ENCODE assay signal across 1 cellular context in the genomic region with DNA sequence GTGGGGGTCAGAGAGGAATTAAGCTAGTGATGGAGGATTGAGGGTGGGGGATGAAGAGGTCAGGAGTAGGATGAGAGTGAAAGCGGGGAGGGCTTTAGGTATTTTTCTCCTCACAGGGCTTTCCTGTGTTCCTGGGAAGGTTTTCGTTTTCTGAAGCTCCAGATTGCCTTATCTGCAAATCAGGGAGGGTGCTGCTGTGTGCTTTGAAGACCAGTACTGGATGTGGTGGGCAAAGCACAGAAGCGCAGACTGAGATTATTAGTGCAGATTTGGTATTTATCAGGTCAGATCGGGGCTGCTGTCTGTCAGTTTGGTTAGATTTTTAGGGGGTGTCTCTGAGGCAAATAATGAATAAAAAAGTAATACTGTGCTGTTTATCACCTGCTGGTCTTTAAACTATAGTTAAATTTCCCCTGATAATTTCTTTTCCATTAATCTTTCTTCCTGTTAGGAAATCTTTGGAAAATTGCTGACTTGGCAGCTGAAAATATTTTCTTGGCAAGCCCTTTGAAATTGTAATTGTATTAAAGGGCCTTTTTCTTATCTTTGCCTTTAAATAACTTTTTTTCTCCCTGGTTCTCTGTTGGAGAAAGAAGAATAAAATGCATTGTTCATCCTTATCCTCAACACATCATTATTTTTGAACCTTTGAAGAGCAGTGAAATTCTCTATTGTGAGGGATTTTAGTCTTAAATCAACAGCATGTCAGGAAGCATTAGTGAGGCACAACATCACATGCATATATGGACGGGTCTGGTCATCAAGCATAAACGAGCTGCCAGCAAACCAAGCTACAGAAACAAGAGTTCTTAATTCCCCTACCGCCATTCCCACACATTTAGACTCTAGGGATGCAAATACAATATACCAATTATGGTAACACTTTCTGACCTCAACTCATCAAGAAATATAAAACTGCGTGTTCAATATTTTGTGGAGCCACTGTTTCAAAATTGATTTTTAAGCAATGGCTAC.
TF ChIP-seq lines count a peak whose summit lies in the region.

No MANE protein-coding gene starts in this region.

TF ChIP-seq in H1, 55 proteins besides CTCF, POLR2A, EP300 and RAD21:
- TF ChIP-seq MAFK (IDR thresholded peaks at IDR 0.05; ENCODE audit: low read depth, low read length) (peak; percentile 22; the same call in 1 of the 2 replicates), BCL11A (IDR thresholded peaks at IDR 0.05; ENCODE audit: low read depth in 2 of 2, low read length in 2 of 2) (no peak)
